ENCODE assay signal across 8 cellular contexts in the genomic region with DNA sequence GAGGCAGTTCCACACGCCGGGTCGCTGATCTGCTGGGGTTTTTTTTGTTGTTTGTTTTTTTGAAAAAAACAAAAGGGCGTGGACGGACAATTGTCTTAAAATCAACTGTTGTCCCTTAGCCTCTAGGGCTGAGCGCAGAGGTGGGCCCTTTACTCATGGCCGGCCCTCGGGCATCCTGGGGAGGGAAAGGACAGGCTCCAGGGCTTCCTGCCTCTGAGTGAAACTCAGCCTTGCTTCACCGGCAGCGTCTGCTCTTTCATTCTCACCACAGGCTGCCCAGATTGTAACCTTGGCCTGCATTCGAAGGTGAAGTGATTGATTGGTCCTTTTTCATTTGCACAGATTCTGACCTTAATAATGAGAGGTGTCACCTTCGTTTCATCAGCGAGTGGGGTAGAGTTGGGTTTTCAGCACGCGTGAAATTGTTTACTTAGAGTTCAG. TPM values are rescaled to one million over a fixed set of nuclear protein-coding genes. Genes with fewer than 3 reads are reported as not detected.
A peak's percentile ranks its signal among the peaks of the same experiment; 100 is the strongest.
DNase-seq lines count a peak whose midpoint lies in the region; ATAC-seq and TF ChIP-seq lines count a peak whose summit lies in the region.

No MANE protein-coding gene starts in this region.

- H3K36me3 ChIP-seq in BJ (ENCODE audit: control insufficient read depth, insufficient read depth, low read length) = peaks cover 2% of the 10 kb centered on the region; the same call in 1 of the 2 replicates

- H3K27ac Mint-ChIP-seq in activated T-cell treated with anti-CD3 and anti-CD28 coated beads, Interleukin-2, amount 50 U/mL, for 72 hours = peak overlapping the region; percentile 100

- CTCF ChIA-PET in BJ (lab: Yijun Ruan, JAX) = interaction anchor here (1.3 to 1.9 kb wide), 3 partner anchors 10 to 14 kb away, joined by 4 to 9 read pairs (median 9); no protein-coding TSS in a partner anchor

- H3K4me1 Mint-ChIP-seq in activated T-cell treated with anti-CD3 and anti-CD28 coated beads, Interleukin-2, amount 50 U/mL, for 72 hours (ENCODE audit: low read depth) = peaks cover 32% of the 10 kb centered on the region

- POLR2A ChIA-PET in BJ (lab: Charles Lee) = no interaction called here

- peak overlapping the region; percentile 99 for H3K4me3 ChIP-seq in BJ (ENCODE audit: low read depth, low read length)

- H3K27ac ChIP-seq in foreskin keratinocyte = peak overlapping the region; percentile 94

- ATAC-seq in GM18517 (IDR thresholded peaks at IDR 0.05; ENCODE audit: unreplicated experiment) (peak; percentile 28), HG03025 (IDR thresholded peaks at IDR 0.05; ENCODE audit: low FRiP score, unreplicated experiment) (peak; percentile 39), foreskin keratinocyte (peak; percentile 14)
- ATAC-seq in activated T-cell treated with anti-CD3 and anti-CD28 coated beads, Interleukin-2, amount 50 U/mL, for 72 hours (replicated peaks in 1 of 2) = peak; percentile 29 to 47

- H3K4me1 ChIP-seq in foreskin keratinocyte = no peaks in the 10 kb centered on the region

- H3K36me3 Mint-ChIP-seq in activated T-cell treated with anti-CD3 and anti-CD28 coated beads, Interleukin-2, amount 50 U/mL, for 72 hours (ENCODE audit: insufficient read depth in 2 of 2) = peaks cover 3% of the 10 kb centered on the region in 2 donors

- H3K4me3 Mint-ChIP-seq in activated T-cell treated with anti-CD3 and anti-CD28 coated beads, Interleukin-2, amount 50 U/mL, for 72 hours = peak overlapping the region; percentile 88 to 100

- no peaks in the 10 kb centered on the region for H3K27me3 Mint-ChIP-seq in activated T-cell treated with anti-CD3 and anti-CD28 coated beads, Interleukin-2, amount 50 U/mL, for 72 hours (ENCODE audit: low read depth)

- no peaks in the 10 kb centered on the region for H3K27me3 ChIP-seq in BJ (ENCODE audit: control insufficient read depth, insufficient read depth, low read length)
- H3K27me3 ChIP-seq in foreskin keratinocyte = no peaks in the 10 kb centered on the region

- H3K9me3 Mint-ChIP-seq in activated T-cell treated with anti-CD3 and anti-CD28 coated beads, Interleukin-2, amount 50 U/mL, for 72 hours = no peaks in the 10 kb centered on the region

- TF ChIP-seq CTCF in BJ (IDR thresholded peaks at IDR 0.05; ENCODE audit: insufficient read depth, low read depth, low read length) (no peak), foreskin keratinocyte (conservative IDR thresholded peaks at IDR 0.05) (no peak)

- no peak for DNase-seq in BJ (ENCODE audit: low read depth)
- DNase-seq in NCI-H460 (ENCODE audit: extremely low read depth, low read depth) = peak; percentile 37
- DNase-seq in activated T-cell treated with anti-CD3 and anti-CD28 coated beads, Interleukin-2, amount 50 U/mL, for 72 hours = peak; percentile 60 to 63
- peak in 1 of 2 donors; percentile 53 for DNase-seq in foreskin keratinocyte
- peak; percentile 32 for DNase-seq in occipital lobe (lab: John Stamatoyannopoulos, UW)
- peak; percentile 52 for DNase-seq in ureter (ENCODE audit: low spot score)

RNA-seq across cellular contexts. Expression of gene SMIM13, which starts 0.8 kb away (rescaled TPM):
- polyA plus RNA-seq in BJ (2011; rRNA removed) (3.0 and 5.3 TPM in 2 replicates), foreskin keratinocyte (6.6 and 7.0 TPM in 2 replicates)
- 2.7 and 3.3 TPM in 2 replicates for polyA minus RNA-seq in BJ (2011; rRNA and poly(A)+ RNA removed)
- 38.5 and 38.9 TPM in 2 replicates for total RNA-seq in NCI-H460 (2014; rRNA removed; shearing (Covaris generic))
- 9.4 and 12.7 TPM in 2 replicates for polyA plus RNA-seq in NCI-H460 (2014; cell fraction: nucleus; rRNA removed)
- total RNA-seq in activated T-cell treated with anti-CD3 and anti-CD28 coated beads, Interleukin-2, amount 50 U/mL, for 72 hours = 1 to 10 TPM; 9.1 to 9.9 TPM
- total RNA-seq in foreskin keratinocyte (9.8 and 12.1 TPM in 2 replicates), occipital lobe (119 TPM), ureter (6.7 TPM)

RNA-seq across cellular contexts. Expression of gene ERVFRD-1, which starts 17.1 kb away (rescaled TPM):
- polyA plus RNA-seq in BJ (2011; rRNA removed) (not detected in 2 replicates), foreskin keratinocyte (not detected in 2 replicates)
- not detected in 2 replicates for polyA minus RNA-seq in BJ (2011; rRNA and poly(A)+ RNA removed)
- not detected in 2 replicates for total RNA-seq in NCI-H460 (2014; rRNA removed; shearing (Covaris generic))
- not detected in 2 replicates for polyA plus RNA-seq in NCI-H460 (2014; cell fraction: nucleus; rRNA removed)
- total RNA-seq in activated T-cell treated with anti-CD3 and anti-CD28 coated beads, Interleukin-2, amount 50 U/mL, for 72 hours = not detected
- total RNA-seq in foreskin keratinocyte (not detected in 2 replicates), occipital lobe (not detected), ureter (0.18 TPM)

RNA-seq across cellular contexts. Expression of gene ELOVL2, which starts 50.3 kb away (rescaled TPM):
- polyA plus RNA-seq in BJ (2011; rRNA removed) = 0.17 and 0.21 TPM in 2 replicates
- 0.05 and 0.31 TPM in 2 replicates for polyA minus RNA-seq in BJ (2011; rRNA and poly(A)+ RNA removed)
- 2.5 and 2.7 TPM in 2 replicates for total RNA-seq in NCI-H460 (2014; rRNA removed; shearing (Covaris generic))
- 1.4 and 2.2 TPM in 2 replicates for polyA plus RNA-seq in NCI-H460 (2014; cell fraction: nucleus; rRNA removed)
- under 1 TPM in 1 of 2 donors, not detected in 1; 0.07 TPM for total RNA-seq in activated T-cell treated with anti-CD3 and anti-CD28 coated beads, Interleukin-2, amount 50 U/mL, for 72 hours
- total RNA-seq in foreskin keratinocyte = 0.10 and 0.18 TPM in 2 replicates
- polyA plus RNA-seq in foreskin keratinocyte = 0.06 and 0.07 TPM in 2 replicates
- total RNA-seq in occipital lobe = 52.7 TPM
- total RNA-seq in ureter = 0.31 TPM

Comparison
In these comparisons a context has a peak if more than half of its experiments do, and no peak if none do; other contexts are left out.
1. RNA of gene ELOVL2, which starts 50.3 kb away (total RNA-seq): 52.7 TPM in occipital lobe (single experiment); 2.5 to 2.7 TPM in NCI-H460, 0.31 TPM in ureter (single experiment), 0.10 to 0.18 TPM in foreskin keratinocyte and 0.07 TPM in activated T-cell treated with anti-CD3 and anti-CD28 coated beads, Interleukin-2, amount 50 U/mL, for 72 hours; every median in the first group is over 10 times any median in the second.
2. Peak in every context shown above with its lines, with median percentiles within 50 percentile points of each other: ATAC-seq.